In genomic region chr5:15887072-15887471, GRCh38 we compare ENCODE assay signal across 26 cellular contexts.
"Had no signal": no experiment of that assay in that cellular context is flagged by ENCODE, and none has a peak within 500 bp of the region (broad histone marks: within the 10 kb centered on the region; RNA-seq: fewer than 3 reads in every experiment).

No MANE protein-coding gene starts in this region.

- FAIRE-seq: colon, endothelial cell of umbilical vein, frontal cortex, keratinocyte had no signal

- H3K27ac Mint-ChIP-seq: endodermal cell; naive thymus-derived CD4-positive, alpha-beta T cell; nephron; neural progenitor cell had no signal

- H3K4me2 ChIP-seq: neural progenitor cell had no signal

- ATAC-seq: left ventricle myocardium superior; lower lobe of right lung; mucosa of descending colon; naive thymus-derived CD4-positive, alpha-beta T cell; sciatic nerve; stimulated activated naive CD8-positive, alpha-beta T cell treated with anti-CD3 and anti-CD28 coated beads, Interleukin-15, amount 100 ng/mL, for 72 hours had no signal

- H3K9me3 Mint-ChIP-seq: nephron, neural progenitor cell had no signal

- H3K4me3 ChIP-seq: dorsolateral prefrontal cortex, esophagus muscularis mucosa, lower lobe of right lung, mucosa of descending colon, neural progenitor cell, prostate gland, right atrium auricular region, smooth muscle cell, suprapubic skin, transverse colon, vagina had no signal

- H3K27me3 ChIP-seq: dorsolateral prefrontal cortex, esophagus muscularis mucosa, neural progenitor cell, right atrium auricular region, suprapubic skin, transverse colon, vagina had no signal

- H3K4me3 Mint-ChIP-seq: endodermal cell; naive thymus-derived CD4-positive, alpha-beta T cell; nephron; neural progenitor cell; stimulated activated naive CD8-positive, alpha-beta T cell treated with anti-CD3 and anti-CD28 coated beads, Interleukin-15, amount 100 ng/mL, for 72 hours had no signal

- H3K4me1 ChIP-seq: lower lobe of right lung, neural progenitor cell, prostate gland, right atrium auricular region, suprapubic skin had no signal

- H3K36me3 ChIP-seq: esophagus muscularis mucosa, lower lobe of right lung, neural progenitor cell, prostate gland, right atrium auricular region, suprapubic skin, transverse colon, vagina had no signal

- H3K9ac ChIP-seq: neural progenitor cell had no signal

- H3K27ac ChIP-seq: dorsolateral prefrontal cortex, esophagus muscularis mucosa, lower lobe of right lung, neural progenitor cell, prostate gland, right atrium auricular region, suprapubic skin, transverse colon, vagina had no signal

- DNase-seq: dorsolateral prefrontal cortex; effector CD8-positive, alpha-beta T cell; endodermal cell; left ventricle myocardium superior; lower lobe of right lung; mucosa of descending colon; naive thymus-derived CD4-positive, alpha-beta T cell; stimulated activated CD4-positive, alpha-beta T cell treated with anti-CD3 and anti-CD28 coated beads, Interleukin-12 subunit alpha, Interleukin-12 subunit beta, amount 100 ng/mL, for 4 hours; stimulated activated CD4-positive, alpha-beta T cell treated with anti-CD3 and anti-CD28 coated beads, Interleukin-1b, Interleukin-23, amount 100 ng/mL, for 48 hours; stimulated activated CD4-positive, alpha-beta T cell treated with anti-CD3 and anti-CD28 coated beads, Interleukin-4, amount 100 ng/mL, for 1 hour; stimulated activated CD8-positive, alpha-beta memory T cell treated with anti-CD3 and anti-CD28 coated beads, Interleukin-4, amount 100 ng/mL, for 48 hours; stimulated activated naive CD8-positive, alpha-beta T cell treated with anti-CD3 and anti-CD28 coated beads, Interleukin-15, amount 100 ng/mL, for 72 hours; transverse colon had no signal

- H3K36me3 Mint-ChIP-seq: naive thymus-derived CD4-positive, alpha-beta T cell had no signal

- H2AFZ ChIP-seq: neural progenitor cell had no signal

- H3K9me3 ChIP-seq: esophagus muscularis mucosa, lower lobe of right lung, mucosa of descending colon, prostate gland, right atrium auricular region, suprapubic skin, transverse colon, vagina had no signal

- H3K4me1 Mint-ChIP-seq: naive thymus-derived CD4-positive, alpha-beta T cell; neural progenitor cell; stimulated activated naive CD8-positive, alpha-beta T cell treated with anti-CD3 and anti-CD28 coated beads, Interleukin-15, amount 100 ng/mL, for 72 hours had no signal

- H3K27me3 Mint-ChIP-seq: naive thymus-derived CD4-positive, alpha-beta T cell; stimulated activated naive CD8-positive, alpha-beta T cell treated with anti-CD3 and anti-CD28 coated beads, Interleukin-15, amount 100 ng/mL, for 72 hours had no signal
